ENCODE assay signal across 1 cellular context in genomic region chr12:110613771-110614684, GRCh38.
TF ChIP-seq lines count a peak whose summit lies in the region.

Gene TCTN1 (plus strand): TSS chr12:110614129. CDS start chr12:110614183, 54 bp downstream.

TF ChIP-seq in K562, 482 proteins besides CTCF, POLR2A, EP300 and RAD21 (continued from another document):
- TF ChIP-seq REST (CRISPR knock-in tag; IDR thresholded peaks at IDR 0.05; ENCODE audit: low read depth), result peak; percentile 50; the same call in 1 of the 2 replicates
- no peak for TF ChIP-seq CHD7 (IDR thresholded peaks at IDR 0.05; ENCODE audit: low read depth, low read length)
- TF ChIP-seq SETDB1 (IDR thresholded peaks at IDR 0.05; ENCODE audit: low read length), result peak; percentile 74
- no peak for TF ChIP-seq BCOR (IDR thresholded peaks at IDR 0.05)
- peak; percentile 87 for TF ChIP-seq ZNF143 (CRISPR knock-in tag; IDR thresholded peaks at IDR 0.05)
- TF ChIP-seq MYNN (IDR thresholded peaks at IDR 0.05), result peak; percentile 44; the same call in 1 of the 2 replicates
- no peak for TF ChIP-seq MYNN (CRISPR knock-in tag; IDR thresholded peaks at IDR 0.05)
- TF ChIP-seq ZBTB9 (CRISPR knock-in tag; IDR thresholded peaks at IDR 0.05), result 0 out of 2 replicates have a peak, but pooled peaks have one; percentile 21
- TF ChIP-seq ZBTB11 (CRISPR knock-in tag; IDR thresholded peaks at IDR 0.05), result 0 out of 6 replicates have a peak, but pooled peaks of 1 of the 3 experiments have one; percentile 48
- TF ChIP-seq HMGN3 (IDR thresholded peaks at IDR 0.05; ENCODE audit: borderline replicate concordance, extremely low read depth, insufficient read length, low read depth, low read length), result peak; percentile 48
- no peak for TF ChIP-seq NR2C2 (CRISPR knock-in tag; IDR thresholded peaks at IDR 0.05)
- TF ChIP-seq NR2C2 (tag; IDR thresholded peaks at IDR 0.05), result 0 out of 2 replicates have a peak, but pooled peaks have one; percentile 48
- peak; percentile 49; the same call in 1 of the 2 replicates for TF ChIP-seq CREB3L1 (IDR thresholded peaks at IDR 0.05; ENCODE audit: borderline replicate concordance, low read depth)
